ENCODE assay signal across 8 cellular contexts in genomic region chr19:58381460-58382220, GRCh38. TPM values are rescaled to one million over a fixed set of nuclear protein-coding genes. Genes with fewer than 3 reads are reported as not detected.
A peak's percentile ranks its signal among the peaks of the same experiment; 100 is the strongest.
DNase-seq lines count a peak whose midpoint lies in the region; ATAC-seq and TF ChIP-seq lines count a peak whose summit lies in the region.

No MANE protein-coding gene starts in this region.

- no peak overlapping the region for H2BK120ac ChIP-seq in H9 (ENCODE audit: low read depth, low read length, poor library complexity, severe bottlenecking)

- no peak overlapping the region for H3K9ac ChIP-seq in H9 (ENCODE audit: extremely low read depth, insufficient read length, low read length)

- POLR2A ChIA-PET in activated CD4-positive, alpha-beta memory T cell treated with anti-CD3 and anti-CD28 coated beads for 36 hours (lab: Charles Lee), result interaction anchor here (0.8 to 1.7 kb wide), 5 partner anchors 19 to 174 kb away, joined by 3 to 6 read pairs (median 4); partner anchors contain the start of genes CHMP2A, ZNF497 and ZNF584

- H3K4me1 Mint-ChIP-seq in H9, result peaks cover 15 to 21% of the 10 kb centered on the region in 2 experiments
- H3K4me1 Mint-ChIP-seq in activated CD4-positive, alpha-beta memory T cell treated with anti-CD3 and anti-CD28 coated beads for 36 hours (ENCODE audit: low read depth), result peaks cover 28% of the 10 kb centered on the region

- WGBS in H9 (ENCODE audit: extremely low coverage, insufficient read length, low lambda C conversion rate), result no CpG with 5 or more reads among the region's 26 CpGs
- WGBS in right cardiac atrium, result 31% methylated on average over 26 of the region's 26 CpGs

- H3K9me3 Mint-ChIP-seq in H9, result no peaks in the 10 kb centered on the region
- H3K9me3 Mint-ChIP-seq in activated CD4-positive, alpha-beta memory T cell treated with anti-CD3 and anti-CD28 coated beads for 36 hours, result no peaks in the 10 kb centered on the region

- no peak overlapping the region for H4K8ac ChIP-seq in H9 (replicated peaks; ENCODE audit: insufficient read length, low read depth, low read length)

- H3K36me3 Mint-ChIP-seq in H9 (ENCODE audit: insufficient read depth in 1 of 3, low read depth in 3 of 3), result no peaks in the 10 kb centered on the region; a peak in 1 of 7 replicates
- H3K36me3 Mint-ChIP-seq in activated CD4-positive, alpha-beta memory T cell treated with anti-CD3 and anti-CD28 coated beads for 36 hours, result no peaks in the 10 kb centered on the region

- no peak for TF ChIP-seq CTCF in H9 (conservative IDR thresholded peaks at IDR 0.05)

- peaks cover 10% of the 10 kb centered on the region for H3K23me2 ChIP-seq in H9 (ENCODE audit: insufficient read length, low read depth, low read length, poor library complexity, severe bottlenecking)

- H3K14ac ChIP-seq in H9 (ENCODE audit: insufficient read depth, low read length), result no peak overlapping the region

- H3K4me3 Mint-ChIP-seq in H9, result peak overlapping the region; percentile 82 to 86
- H3K4me3 Mint-ChIP-seq in activated CD4-positive, alpha-beta memory T cell treated with anti-CD3 and anti-CD28 coated beads for 36 hours, result peak overlapping the region; percentile 84

- peak overlapping the region; percentile 7 for H3K18ac ChIP-seq in H9 (ENCODE audit: insufficient read length, low read depth, low read length)

- peak overlapping the region; percentile 58 for H3K4me3 ChIP-seq in right cardiac atrium (ENCODE audit: low read length)
- H3K4me3 ChIP-seq in skin epidermis, result peak overlapping the region; percentile 49 to 87 (median 71)

- no peak overlapping the region for H3T11ph ChIP-seq in H9 (ENCODE audit: low read length)

- H4K91ac ChIP-seq in H9 (ENCODE audit: insufficient read length, low read depth, low read length), result no peak overlapping the region

- ATAC-seq in right cardiac atrium (no peak), HG03097 (IDR thresholded peaks at IDR 0.05; ENCODE audit: low FRiP score, unreplicated experiment) (no peak), HG02610 (IDR thresholded peaks at IDR 0.05; ENCODE audit: unreplicated experiment) (no peak)

- DNase-seq in H9 (no peak), right cardiac atrium (peak in 2 of 3 donors; percentile 61 to 67), NCI-H2107 treated with DMSO at 0.1 percent for 48 hours (lab: John Stamatoyannopoulos, UW; ENCODE audit: unreplicated experiment) (no peak), inferior parietal cortex (ENCODE audit: extremely low spot score) (no peak)
- DNase-seq in activated CD4-positive, alpha-beta memory T cell treated with anti-CD3 and anti-CD28 coated beads for 36 hours, result no peak

- H3K27me3 ChIP-seq in H9 (ENCODE audit: insufficient read depth, low read length), result no peaks in the 10 kb centered on the region
- no peaks in the 10 kb centered on the region for H3K27me3 ChIP-seq in right cardiac atrium (ENCODE audit: control insufficient read depth, insufficient read depth)

- peak overlapping the region; percentile 66 for H3K4me2 ChIP-seq in H9 (ENCODE audit: insufficient read depth, insufficient read length, low read length)

- no peak overlapping the region for H2AK5ac ChIP-seq in H9 (ENCODE audit: insufficient read length, low read length)

- H4K20me1 ChIP-seq in H9 (ENCODE audit: control insufficient read depth, insufficient read depth, insufficient read length), result no peaks in the 10 kb centered on the region

- H2BK15ac ChIP-seq in H9 (ENCODE audit: low read depth, low read length), result no peak overlapping the region

- no peaks in the 10 kb centered on the region for H3K9me3 ChIP-seq in H9 (ENCODE audit: control insufficient read depth, low read depth, low read length)
- H3K9me3 ChIP-seq in right cardiac atrium (ENCODE audit: control insufficient read depth, low read length), result no peaks in the 10 kb centered on the region

- H3K4me1 ChIP-seq in H9 (ENCODE audit: insufficient read depth, low read length) (peaks cover 3% of the 10 kb centered on the region; the same call in 1 of the 2 replicates), right cardiac atrium (ENCODE audit: control insufficient read depth, insufficient read depth, low read length) (peaks cover 10% of the 10 kb centered on the region)

- H2BK20ac ChIP-seq in H9 (ENCODE audit: low read depth, low read length, poor library complexity, severe bottlenecking), result no peak overlapping the region

- H3K27ac ChIP-seq in H9 (ENCODE audit: insufficient read length, low read depth, low read length) (no peak overlapping the region), right cardiac atrium (ENCODE audit: low read length) (peak overlapping the region; percentile 20), skin epidermis (peak overlapping the region in 20 of 21 experiments; percentile 64 to 96 (median 92))

- H3K56ac ChIP-seq in H9 (ENCODE audit: insufficient read length, low read depth, low read length), result no peak overlapping the region

- intact Hi-C loops in activated CD4-positive, alpha-beta memory T cell treated with anti-CD3 and anti-CD28 coated beads for 36 hours (cut with micrococcal nuclease), result loop anchor here (1.0 to 2.0 kb wide), 10 partner anchors 19 to 198 kb away; partner anchors contain the start of genes ERVK3-1, ZNF132, ZNF274 and ZNF446
- intact Hi-C loops in right cardiac atrium (cut with DNase I), result no loop called here

- H3K23ac ChIP-seq in H9 (ENCODE audit: insufficient read length, low read depth, low read length), result no peak overlapping the region

- no peak overlapping the region for H4K5ac ChIP-seq in H9 (ENCODE audit: insufficient read length, low read depth, low read length)

- no peak overlapping the region for H2BK5ac ChIP-seq in H9 (ENCODE audit: insufficient read length, low read length)

- H3K79me2 ChIP-seq in H9 (ENCODE audit: insufficient read depth, low read length), result no peaks in the 10 kb centered on the region

- H2AFZ ChIP-seq in H9 (ENCODE audit: low read length), result no peak overlapping the region

- CTCF ChIA-PET in activated CD4-positive, alpha-beta memory T cell treated with anti-CD3 and anti-CD28 coated beads for 36 hours (lab: Charles Lee), result interaction anchor here (0.7 kb wide), 1 partner anchor 152 kb away, joined by 3 read pairs; no protein-coding TSS in a partner anchor

- H2BK12ac ChIP-seq in H9 (ENCODE audit: insufficient read length, low read depth, low read length), result no peak overlapping the region

- no peaks in the 10 kb centered on the region for H3K79me1 ChIP-seq in H9 (ENCODE audit: insufficient read depth, low read depth, low read length, poor library complexity, severe bottlenecking)

- H3K27ac Mint-ChIP-seq in H9, result peak overlapping the region; percentile 28 to 86 (median 62); a peak in 3 of 7 replicates
- H3K27ac Mint-ChIP-seq in activated CD4-positive, alpha-beta memory T cell treated with anti-CD3 and anti-CD28 coated beads for 36 hours, result peak overlapping the region; percentile 81

- H3K27me3 Mint-ChIP-seq in H9 (ENCODE audit: low read depth), result no peaks in the 10 kb centered on the region
- no peaks in the 10 kb centered on the region for H3K27me3 Mint-ChIP-seq in activated CD4-positive, alpha-beta memory T cell treated with anti-CD3 and anti-CD28 coated beads for 36 hours

- no peak overlapping the region for H3K4ac ChIP-seq in H9 (ENCODE audit: low read depth, low read length)

RNA-seq across cellular contexts. Expression of gene ZNF837, which starts 0.8 kb away (rescaled TPM):
- 3.4 and 3.8 TPM in 2 replicates for total RNA-seq in H9 (2021)
- 1 to 10 TPM; 2.1 to 2.4 TPM for total RNA-seq in activated CD4-positive, alpha-beta memory T cell treated with anti-CD3 and anti-CD28 coated beads for 36 hours
- under 1 TPM; 0.33 to 0.82 (median 0.55) TPM for total RNA-seq in right cardiac atrium
- 0.52 TPM for polyA plus RNA-seq in right cardiac atrium

RNA-seq across cellular contexts. Expression of gene RPS5, which starts 5.4 kb away (rescaled TPM):
- 1,400 and 1,442 TPM in 2 replicates for total RNA-seq in H9 (2021)
- total RNA-seq in activated CD4-positive, alpha-beta memory T cell treated with anti-CD3 and anti-CD28 coated beads for 36 hours, result 1,000 to 10,000 TPM; 1,415 to 1,438 TPM
- total RNA-seq in right cardiac atrium, result 100 to 1,000 TPM; 513 to 681 (median 600) TPM
- 566 TPM for polyA plus RNA-seq in right cardiac atrium

RNA-seq across cellular contexts. Expression of gene RNF225, which starts 13.8 kb away (rescaled TPM):
- total RNA-seq in H9 (2021), result 2.0 and 2.1 TPM in 2 replicates
- total RNA-seq in activated CD4-positive, alpha-beta memory T cell treated with anti-CD3 and anti-CD28 coated beads for 36 hours, result under 1 TPM; 0.21 to 0.31 TPM
- total RNA-seq in right cardiac atrium, result not detected
- not detected for polyA plus RNA-seq in right cardiac atrium

RNA-seq across cellular contexts. Expression of gene ZNF497, which starts 19.1 kb away (rescaled TPM):
- 2.4 TPM in 2 replicates for total RNA-seq in H9 (2021)
- under 1 TPM; 0.31 to 0.93 TPM for total RNA-seq in activated CD4-positive, alpha-beta memory T cell treated with anti-CD3 and anti-CD28 coated beads for 36 hours
- total RNA-seq in right cardiac atrium, result 1 to 10 TPM in 1 of 4 donors, under 1 TPM in 3; 0.33 to 1.1 (median 0.47) TPM
- 0.27 TPM for polyA plus RNA-seq in right cardiac atrium

RNA-seq across cellular contexts. Expression of gene ZNF584, which starts 26.8 kb away (rescaled TPM):
- total RNA-seq in H9 (2021), result 6.5 and 7.4 TPM in 2 replicates
- 10 to 100 TPM in 1 of 2 experiments, 1 to 10 TPM in 1; 8.3 to 10.7 TPM for total RNA-seq in activated CD4-positive, alpha-beta memory T cell treated with anti-CD3 and anti-CD28 coated beads for 36 hours
- total RNA-seq in right cardiac atrium, result 10 to 100 TPM; 19.2 to 22.6 (median 20.2) TPM
- polyA plus RNA-seq in right cardiac atrium, result 13.6 TPM

Comparison
In these comparisons a context has a peak if more than half of its experiments do, and no peak if none do; other contexts are left out.
1. DNase-seq: peak in right cardiac atrium (2 of 3); none in H9 (single experiment), activated CD4-positive, alpha-beta memory T cell treated with anti-CD3 and anti-CD28 coated beads for 36 hours (single experiment), NCI-H2107 treated with DMSO at 0.1 percent for 48 hours (single experiment) and inferior parietal cortex (single experiment).